Comparison of ENCODE assay signal across 9 cellular contexts in the genomic region with DNA sequence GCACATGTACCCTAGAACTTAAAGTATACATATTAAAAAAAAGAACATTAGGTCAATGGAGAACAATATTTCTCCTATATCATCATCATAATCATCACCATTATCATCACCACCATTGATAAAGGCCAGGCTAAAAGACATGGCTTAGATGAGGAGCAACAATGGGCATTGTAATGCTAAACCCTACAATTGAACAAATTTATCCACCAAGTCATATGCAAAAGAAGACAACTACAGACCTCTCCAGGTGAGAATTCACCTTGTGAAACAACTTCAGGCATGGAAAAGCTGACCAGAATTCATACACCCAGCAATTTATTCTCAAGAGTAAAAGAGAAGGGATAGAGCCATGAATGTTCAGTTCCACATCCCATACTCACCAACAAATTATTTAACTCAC.
"Had no signal": no experiment of that assay in that cellular context is flagged by ENCODE, and none has a peak within 500 bp of the region (broad histone marks: within the 10 kb centered on the region; RNA-seq: fewer than 3 reads in every experiment).

No MANE protein-coding gene starts in this region.

- H3K27ac ChIP-seq: HL-60 had no signal

- H3K27ac Mint-ChIP-seq: HFFc6 had no signal

- H3K4me1 ChIP-seq: HAP-1 had no signal

- H3K9me3 ChIP-seq: HAP-1 had no signal

- H3K36me3 ChIP-seq: HAP-1 had no signal

- H3K4me3 Mint-ChIP-seq: HFFc6, IgD-negative memory B cell had no signal

- ATAC-seq: HCT116, HepG2 had no signal

- FAIRE-seq: H54, HepG2 had no signal

- H3K4me1 Mint-ChIP-seq: IgD-negative memory B cell had no signal

- DNase-seq: GOT3, HFFc6, KBM-7 had no signal

- H3K4me3 ChIP-seq: HAP-1 had no signal
